ENCODE assay signal across 25 cellular contexts in genomic region chr2:180461761-180462160, GRCh38.
"Had no signal": no experiment of that assay in that cellular context is flagged by ENCODE, and none has a peak within 500 bp of the region (broad histone marks: within the 10 kb centered on the region; RNA-seq: fewer than 3 reads in every experiment).

No MANE protein-coding gene starts in this region.

- H3K4me2 ChIP-seq: hepatocyte had no signal

- H3K9me3 ChIP-seq: esophagus muscularis mucosa, gastroesophageal sphincter, heart left ventricle, left lung, lower lobe of right lung, mucosa of descending colon had no signal

- H3K36me3 ChIP-seq: esophagus muscularis mucosa, gastroesophageal sphincter, heart left ventricle, left lung, lower lobe of right lung had no signal

- H3K79me2 ChIP-seq: hepatocyte had no signal

- ATAC-seq: foreskin keratinocyte; gastroesophageal sphincter; heart left ventricle; left cardiac atrium; left lung; left ventricle myocardium superior; lower lobe of right lung; mucosa of descending colon; naive thymus-derived CD8-positive, alpha-beta T cell had no signal

- FAIRE-seq: colon, endothelial cell of umbilical vein, frontal cortex had no signal

- H3K27ac ChIP-seq: coronary artery, dorsolateral prefrontal cortex, epithelial cell of prostate, esophagus muscularis mucosa, foreskin keratinocyte, gastroesophageal sphincter, heart left ventricle, hepatocyte, left lung, lower lobe of right lung had no signal

- H3K27me3 ChIP-seq: dorsolateral prefrontal cortex, esophagus muscularis mucosa, foreskin keratinocyte, gastroesophageal sphincter, heart left ventricle, hepatocyte, left lung had no signal

- H3K4me1 ChIP-seq: gastroesophageal sphincter, heart left ventricle, left lung, lower lobe of right lung had no signal

- DNase-seq: dermis blood vessel endothelial cell; dorsolateral prefrontal cortex; effector CD4-positive, alpha-beta T cell; effector memory CD4-positive, alpha-beta T cell; erythroblast; heart left ventricle; hypothalamus; immature natural killer cell; islet precursor cell; left cardiac atrium; left lung; left ventricle myocardium superior; lower lobe of right lung; mucosa of descending colon; naive B cell; naive thymus-derived CD8-positive, alpha-beta T cell had no signal

- H2AFZ ChIP-seq: hepatocyte had no signal

- H3K4me3 ChIP-seq: coronary artery, dorsolateral prefrontal cortex, esophagus muscularis mucosa, gastroesophageal sphincter, heart left ventricle, hepatocyte, left lung, lower lobe of right lung, mucosa of descending colon had no signal
